Comparison of ENCODE assay signal across 9 cellular contexts in genomic region chr17:78993241-78993956, GRCh38. TPM values are rescaled to one million over a fixed set of nuclear protein-coding genes. Genes with fewer than 3 reads are reported as not detected.
A peak's percentile ranks its signal among the peaks of the same experiment; 100 is the strongest.
DNase-seq lines count a peak whose midpoint lies in the region; ATAC-seq, FAIRE-seq and TF ChIP-seq lines count a peak whose summit lies in the region.
"Had no signal": no experiment of that assay in that cellular context is flagged by ENCODE, and none has a peak within 500 bp of the region (broad histone marks: within the 10 kb centered on the region; RNA-seq: fewer than 3 reads in every experiment).

No MANE protein-coding gene starts in this region.

- 85% methylated on average over 38 of the region's 49 CpGs; no CpG with 5 or more reads in 1 of the 2 experiments for WGBS in H1 (ENCODE audit: extremely low coverage in 1 of 2, insufficient coverage in 1 of 2, insufficient read length in 1 of 2, insufficient replicate concordance in 2 of 2, low coverage in 1 of 2, low lambda C conversion rate in 2 of 2, missing lambda C conversion rate in 1 of 2), 2 experiments

- peak; percentile 63 to 72 for TF ChIP-seq RAD21 in H1 (IDR thresholded peaks at IDR 0.05 in 1 of 2, conservative IDR thresholded peaks at IDR 0.05 in 1 of 2; ENCODE audit: low read depth in 2 of 2, low read length in 2 of 2)

- H3K36me3 ChIP-seq in Caco-2 (ENCODE audit: control insufficient read depth, insufficient read depth, low read length) = 0 out of 2 replicates have a peak, but pooled peaks cover 4% of the 10 kb centered on the region
- peaks cover 0 to 10% (median 2%) of the 10 kb centered on the region in 4 experiments; a peak in 3 of 8 replicates for H3K36me3 ChIP-seq in H1 (ENCODE audit: control insufficient read depth in 2 of 4, insufficient read depth in 4 of 4, low read length in 3 of 4)

- peak; percentile 74 for ATAC-seq in stimulated activated naive CD8-positive, alpha-beta T cell treated with anti-CD3 and anti-CD28 coated beads, Interleukin-15, amount 100 ng/mL, for 72 hours

- H2BK120ac ChIP-seq in H1 (replicated peaks; ENCODE audit: low read depth, low read length) = no peak overlapping the region

- H3K4me2 ChIP-seq in H1 (ENCODE audit: insufficient read depth in 1 of 2, low read depth in 2 of 2, low read length in 2 of 2) = no peak overlapping the region

- TF ChIP-seq CTCF in Caco-2 (IDR thresholded peaks at IDR 0.05; ENCODE audit: insufficient read depth in 1 of 2, low read depth in 1 of 2, low read length in 1 of 2, severe bottlenecking in 1 of 2, unreplicated experiment in 1 of 2) (peak; percentile 71 to 87), H1 (IDR thresholded peaks at IDR 0.05; ENCODE audit: control extremely low read depth in 1 of 3, insufficient read depth in 1 of 3, low read depth in 1 of 3, low read length in 3 of 3) (peak; percentile 82 to 89 (median 84))

- no peak overlapping the region for H2BK15ac ChIP-seq in H1 (ENCODE audit: low read length)

- no peak overlapping the region for H3K4ac ChIP-seq in H1 (replicated peaks; ENCODE audit: insufficient read length, low read depth, low read length)

- H3K56ac ChIP-seq in H1 (replicated peaks; ENCODE audit: insufficient read length, low read depth, low read length) = no peak overlapping the region

- no peak overlapping the region for H3K18ac ChIP-seq in H1 (ENCODE audit: extremely low read depth, low read length)

- no peaks in the 10 kb centered on the region for H3K4me1 Mint-ChIP-seq in Caco-2 (ENCODE audit: low read depth, unreplicated experiment)
- peaks cover 14% of the 10 kb centered on the region for H3K4me1 Mint-ChIP-seq in stimulated activated naive CD8-positive, alpha-beta T cell treated with anti-CD3 and anti-CD28 coated beads, Interleukin-15, amount 100 ng/mL, for 72 hours

- CTCF ChIA-PET in Caco-2 (lab: Charles Lee) (interaction anchor here (1.2 kb wide), 1 partner anchor 52 kb away, joined by 5 read pairs; no protein-coding TSS in a partner anchor), H1 (lab: Charles Lee; ENCODE audit: partially characterized antibody) (interaction anchor here (0.9 to 3.9 kb wide), 16 partner anchors 9 to 407 kb away, joined by 3 to 24 read pairs (median 4); partner anchors contain the start of gene LGALS3BP)

- POLR2A ChIA-PET in Caco-2 (lab: Charles Lee) = no interaction called here
- POLR2A ChIA-PET in H1 (lab: Charles Lee; ENCODE audit: partially characterized antibody) = no interaction called here

- TF ChIP-seq EP300 in H1 (IDR thresholded peaks at IDR 0.05; ENCODE audit: borderline replicate concordance in 1 of 2, low read depth in 2 of 2, low read length in 2 of 2) = no peak

- peak; percentile 60 to 73 for DNase-seq in Caco-2
- peak; percentile 9 for DNase-seq in KG1 (lab: John Stamatoyannopoulos, UW)
- DNase-seq in activated CD4-positive, alpha-beta T cell treated with anti-CD3 and anti-CD28 coated beads, Interleukin-2, amount 50 U/mL, for 24 hours (ENCODE audit: low read depth in 1 of 2, low spot score in 1 of 2) = peak; percentile 36
- peak in 1 of 2 experiments; percentile 92 for DNase-seq in H1 (ENCODE audit: low read depth in 1 of 2, low spot score in 2 of 2)
- peak; percentile 54 for DNase-seq in midbrain (lab: John Stamatoyannopoulos, UW)
- peak; percentile 46 to 50 for DNase-seq in stimulated activated naive CD8-positive, alpha-beta T cell treated with anti-CD3 and anti-CD28 coated beads, Interleukin-15, amount 100 ng/mL, for 72 hours
- DNase-seq in H54 (ENCODE audit: insufficient read length, low spot score) = no peak
- no peak for DNase-seq in RCC 7860 (ENCODE audit: low spot score)

- no peak overlapping the region for H3K4me3 ChIP-seq in Caco-2 (ENCODE audit: low read depth, low read length)
- no peak overlapping the region for H3K4me3 ChIP-seq in H1 (ENCODE audit: extremely low read depth in 1 of 4, insufficient read depth in 2 of 4, low read depth in 3 of 4, low read length in 4 of 4)

- H3K9ac ChIP-seq in H1 (replicated peaks in 1 of 4; ENCODE audit: extremely low read depth in 1 of 4, low read depth in 3 of 4, low read length in 3 of 4) = no peak overlapping the region

- H3K4me1 ChIP-seq in Caco-2 (no peaks in the 10 kb centered on the region), H1 (replicated peaks in 1 of 4; ENCODE audit: control insufficient read depth in 3 of 4, insufficient read depth in 4 of 4, low read length in 3 of 4) (no peaks in the 10 kb centered on the region)

- H3K27me3 ChIP-seq in Caco-2 (replicated peaks; ENCODE audit: control insufficient read depth, insufficient read depth, low read length) (no peaks in the 10 kb centered on the region), H1 (replicated peaks in 1 of 4; ENCODE audit: control insufficient read depth in 3 of 4, extremely low read depth in 1 of 4, insufficient read depth in 3 of 4, low read length in 3 of 4) (peaks cover 0 to 1% (median 0%) of the 10 kb centered on the region in 4 experiments; a peak in 1 of 7 replicates)

- BruUV-seq in Caco-2 (replicated peaks; lab: Mats Ljungman, UMichigan) = no TSS peak

- H4K8ac ChIP-seq in H1 (ENCODE audit: extremely low read depth, insufficient read depth, low read length) = peak overlapping the region; percentile 5; the same call in 1 of the 2 replicates

- H3K79me2 ChIP-seq in H1 (ENCODE audit: control insufficient read depth in 1 of 2, insufficient read depth in 2 of 2, low read length in 2 of 2) = no peaks in the 10 kb centered on the region

- no peaks in the 10 kb centered on the region for H3K23me2 ChIP-seq in H1 (ENCODE audit: low read depth, low read length)

- no peak overlapping the region for H4K5ac ChIP-seq in H1 (ENCODE audit: insufficient read length, low read depth, low read length)

- intact Hi-C loops in Caco-2 (cut with micrococcal nuclease; ENCODE audit: unreplicated experiment) = no loop called here

- H3K27ac Mint-ChIP-seq in Caco-2 (ENCODE audit: unreplicated experiment) = no peak overlapping the region
- H3K27ac Mint-ChIP-seq in stimulated activated naive CD8-positive, alpha-beta T cell treated with anti-CD3 and anti-CD28 coated beads, Interleukin-15, amount 100 ng/mL, for 72 hours = peak overlapping the region in 1 of 2 donors; percentile 34
- H3K27ac Mint-ChIP-seq: natural killer cell treated with Interleukin-12 subunit alpha and Interleukin-12 subunit beta and Interleukin-15 and Interleukin-18, amount 100 ng/mL, for 72 hours had no signal

- peaks cover 66% of the 10 kb centered on the region for H3K36me3 Mint-ChIP-seq in Caco-2 (ENCODE audit: insufficient read depth, unreplicated experiment)
- H3K36me3 Mint-ChIP-seq: natural killer cell treated with Interleukin-12 subunit alpha and Interleukin-12 subunit beta and Interleukin-15 and Interleukin-18, amount 100 ng/mL, for 72 hours had no signal

- H3K27ac ChIP-seq in H1 (ENCODE audit: low read depth, low read length) = no peak overlapping the region

- no peak overlapping the region for H4K91ac ChIP-seq in H1 (replicated peaks; ENCODE audit: insufficient read length, low read length)

- H3K4me3 Mint-ChIP-seq in Caco-2 (ENCODE audit: unreplicated experiment) = no peak overlapping the region
- H3K4me3 Mint-ChIP-seq in stimulated activated naive CD8-positive, alpha-beta T cell treated with anti-CD3 and anti-CD28 coated beads, Interleukin-15, amount 100 ng/mL, for 72 hours = no peak overlapping the region
- H3K4me3 Mint-ChIP-seq: natural killer cell treated with Interleukin-12 subunit alpha and Interleukin-12 subunit beta and Interleukin-15 and Interleukin-18, amount 100 ng/mL, for 72 hours had no signal

- no peaks in the 10 kb centered on the region for H3K27me3 Mint-ChIP-seq in Caco-2 (ENCODE audit: insufficient read depth, unreplicated experiment)
- H3K27me3 Mint-ChIP-seq in stimulated activated naive CD8-positive, alpha-beta T cell treated with anti-CD3 and anti-CD28 coated beads, Interleukin-15, amount 100 ng/mL, for 72 hours = no peaks in the 10 kb centered on the region
- H3K27me3 Mint-ChIP-seq: natural killer cell treated with Interleukin-12 subunit alpha and Interleukin-12 subunit beta and Interleukin-15 and Interleukin-18, amount 100 ng/mL, for 72 hours had no signal

- H3K9me3 Mint-ChIP-seq in Caco-2 (ENCODE audit: unreplicated experiment) = no peaks in the 10 kb centered on the region
- H3K9me3 Mint-ChIP-seq in stimulated activated naive CD8-positive, alpha-beta T cell treated with anti-CD3 and anti-CD28 coated beads, Interleukin-15, amount 100 ng/mL, for 72 hours = no peaks in the 10 kb centered on the region
- H3K9me3 Mint-ChIP-seq: natural killer cell treated with Interleukin-12 subunit alpha and Interleukin-12 subunit beta and Interleukin-15 and Interleukin-18, amount 100 ng/mL, for 72 hours had no signal

- H4K20me1 ChIP-seq in H1 (replicated peaks in 1 of 2; ENCODE audit: control insufficient read depth in 1 of 2, insufficient read depth in 2 of 2, low read length in 2 of 2) = peaks cover 3 to 15% of the 10 kb centered on the region in 2 experiments

- H3K14ac ChIP-seq in H1 (ENCODE audit: insufficient read length) = no peak overlapping the region

- H2AFZ ChIP-seq in H1 (ENCODE audit: low read length) = no peak overlapping the region

- H2BK20ac ChIP-seq in H1 (ENCODE audit: low read length) = no peak overlapping the region

- H3K9me3 ChIP-seq in Caco-2 = no peaks in the 10 kb centered on the region
- no peaks in the 10 kb centered on the region for H3K9me3 ChIP-seq in H1 (ENCODE audit: insufficient read depth in 2 of 2, low read depth in 1 of 2, low read length in 1 of 2)

- no peak overlapping the region for H2AK5ac ChIP-seq in H1 (ENCODE audit: low read depth, low read length)

- H2BK12ac ChIP-seq in H1 (ENCODE audit: low read depth, low read length) = no peak overlapping the region

- no peak overlapping the region for H2BK5ac ChIP-seq in H1 (ENCODE audit: low read depth, low read length)

- no peaks in the 10 kb centered on the region for H3K79me1 ChIP-seq in H1 (ENCODE audit: low read depth, low read length)

- no peak for TF ChIP-seq POLR2A in H1 (IDR thresholded peaks at IDR 0.05; ENCODE audit: control extremely low read depth in 1 of 2, low read depth in 2 of 2, low read length in 2 of 2)
- no peak for TF ChIP-seq POLR2A in H54 (IDR thresholded peaks at IDR 0.05; ENCODE audit: low read depth, low read length)

- FAIRE-seq in H1 (lab: Jason Lieb, UNC) (peak; percentile 89), H54 (lab: Jason Lieb, UNC) (no peak), RCC 7860 (lab: Jason Lieb, UNC) (no peak)

- no peak overlapping the region for H3K23ac ChIP-seq in H1 (ENCODE audit: insufficient read length)

RNA-seq across cellular contexts. Expression of gene LGALS3BP, which starts 13.7 kb away (rescaled TPM):
- 65.4 and 68.1 TPM in 2 replicates for total RNA-seq in Caco-2 (2022)
- total RNA-seq in H1 (2021; fragmentation: NEBNext Ultra II Directional; extraction: Animal tissue kit (Norgen Biotek cat#: 25700)) = 53.8 and 56.1 TPM in 2 replicates
- 61.6 and 87.5 TPM in 2 replicates for polyA plus RNA-seq in H1 (2011; rRNA removed)
- 27.3 TPM for polyA plus RNA-seq in H1 (2011; cell fraction: cytosol; rRNA removed)
- polyA plus RNA-seq in H1 (2011; cell fraction: nucleus; rRNA removed) = 94.7 TPM
- polyA plus RNA-seq in H1 (2012, experiment 1 of 2) = 60.4 to 89.3 TPM (median 80.4 TPM) in 4 replicates
- polyA plus RNA-seq in H1 (2012, experiment 2 of 2) = 91.4 TPM
- polyA plus RNA-seq in H1 (2013, experiment 1 of 2) = 75.5 TPM
- 60.2 TPM for polyA plus RNA-seq in H1 (2013, experiment 2 of 2)
- polyA minus RNA-seq in H1 (2011; rRNA and poly(A)+ RNA removed) = 39.2 and 40.3 TPM in 2 replicates
- polyA minus RNA-seq in H1 (2011; cell fraction: cytosol; rRNA and poly(A)+ RNA removed) = 57.8 TPM
- polyA minus RNA-seq in H1 (2011; cell fraction: nucleus; rRNA and poly(A)+ RNA removed) = 38.8 TPM

RNA-seq across cellular contexts. Expression of gene CANT1, which starts 16.2 kb away (rescaled TPM):
- total RNA-seq in Caco-2 (2022) = 68.9 and 86.4 TPM in 2 replicates
- total RNA-seq in H1 (2021; fragmentation: NEBNext Ultra II Directional; extraction: Animal tissue kit (Norgen Biotek cat#: 25700)) = 30.7 and 32.6 TPM in 2 replicates
- polyA plus RNA-seq in H1 (2011; rRNA removed) = 23.0 and 28.3 TPM in 2 replicates
- polyA plus RNA-seq in H1 (2011; cell fraction: cytosol; rRNA removed) = 19.0 TPM
- 28.5 TPM for polyA plus RNA-seq in H1 (2011; cell fraction: nucleus; rRNA removed)
- 19.2 to 24.9 TPM (median 22.0 TPM) in 4 replicates for polyA plus RNA-seq in H1 (2012, experiment 1 of 2)
- polyA plus RNA-seq in H1 (2012, experiment 2 of 2) = 28.3 TPM
- 21.6 TPM for polyA plus RNA-seq in H1 (2013, experiment 1 of 2)
- 24.5 TPM for polyA plus RNA-seq in H1 (2013, experiment 2 of 2)
- 23.3 and 23.8 TPM in 2 replicates for polyA minus RNA-seq in H1 (2011; rRNA and poly(A)+ RNA removed)
- 28.7 TPM for polyA minus RNA-seq in H1 (2011; cell fraction: cytosol; rRNA and poly(A)+ RNA removed)
- 13.1 TPM for polyA minus RNA-seq in H1 (2011; cell fraction: nucleus; rRNA and poly(A)+ RNA removed)

RNA-seq across cellular contexts. Expression of gene C1QTNF1, which starts 30.6 kb away (rescaled TPM):
- total RNA-seq in Caco-2 (2022) = 16.1 and 19.9 TPM in 2 replicates
- 2.5 and 3.5 TPM in 2 replicates for total RNA-seq in H1 (2021; fragmentation: NEBNext Ultra II Directional; extraction: Animal tissue kit (Norgen Biotek cat#: 25700))
- 1.5 and 2.1 TPM in 2 replicates for polyA plus RNA-seq in H1 (2011; rRNA removed)
- polyA plus RNA-seq in H1 (2011; cell fraction: cytosol; rRNA removed) = 1.1 TPM
- polyA plus RNA-seq in H1 (2011; cell fraction: nucleus; rRNA removed) = 1.8 TPM
- polyA plus RNA-seq in H1 (2012, experiment 1 of 2) = 1.4 to 2.4 TPM (median 1.9 TPM) in 4 replicates
- 2.1 TPM for polyA plus RNA-seq in H1 (2012, experiment 2 of 2)
- 0.83 TPM for polyA plus RNA-seq in H1 (2013, experiment 1 of 2)
- polyA plus RNA-seq in H1 (2013, experiment 2 of 2) = 0.87 TPM
- 0.44 and 0.49 TPM in 2 replicates for polyA minus RNA-seq in H1 (2011; rRNA and poly(A)+ RNA removed)
- 0.95 TPM for polyA minus RNA-seq in H1 (2011; cell fraction: cytosol; rRNA and poly(A)+ RNA removed)
- 1.3 TPM for polyA minus RNA-seq in H1 (2011; cell fraction: nucleus; rRNA and poly(A)+ RNA removed)
- total RNA-seq: natural killer cell treated with Interleukin-12 subunit alpha and Interleukin-12 subunit beta and Interleukin-15 and Interleukin-18, amount 100 ng/mL, for 72 hours had no signal

Comparison
In these comparisons a context has a peak if more than half of its experiments do, and no peak if none do; other contexts are left out.
1. DNase-seq: peak in Caco-2 (2 of 2), KG1 (single experiment), activated CD4-positive, alpha-beta T cell treated with anti-CD3 and anti-CD28 coated beads, Interleukin-2, amount 50 U/mL, for 24 hours (2 of 2), midbrain (single experiment) and stimulated activated naive CD8-positive, alpha-beta T cell treated with anti-CD3 and anti-CD28 coated beads, Interleukin-15, amount 100 ng/mL, for 72 hours (2 of 2); none in H54 (single experiment) and RCC 7860 (single experiment).